21 cellular contexts compared by ENCODE assay signal in genomic region chr3:133827684-133828083, GRCh38.
"Had no signal": no experiment of that assay in that cellular context is flagged by ENCODE, and none has a peak within 500 bp of the region (broad histone marks: within the 10 kb centered on the region; RNA-seq: fewer than 3 reads in every experiment).

No MANE protein-coding gene starts in this region.

- H3K4me1 Mint-ChIP-seq: endodermal cell, immature natural killer cell, mesothelial cell of epicardium had no signal

- H3K9me3 ChIP-seq: colonic mucosa, gastroesophageal sphincter, heart left ventricle, left lung, lower lobe of right lung, mucosa of descending colon had no signal

- H3K4me3 Mint-ChIP-seq: dendritic cell treated with granulocyte-macrophage colony-stimulating factor and Interleukin-4, amounts not matched to agents 40 ng/mL and 50 ng/mL, for 4 days; effector memory CD8-positive, alpha-beta T cell; endodermal cell; immature natural killer cell; mesothelial cell of epicardium; naive B cell had no signal

- H3K27me3 Mint-ChIP-seq: effector memory CD8-positive, alpha-beta T cell; naive B cell had no signal

- ATAC-seq: effector memory CD8-positive, alpha-beta T cell; esophagus mucosa; foreskin keratinocyte; gastroesophageal sphincter; heart left ventricle; left cardiac atrium; left lung; left ventricle myocardium superior; lower lobe of right lung; mucosa of descending colon had no signal

- H3K27ac Mint-ChIP-seq: dendritic cell treated with granulocyte-macrophage colony-stimulating factor and Interleukin-4, amounts not matched to agents 40 ng/mL and 50 ng/mL, for 4 days; endodermal cell; immature natural killer cell; mesothelial cell of epicardium had no signal

- H3K9me3 Mint-ChIP-seq: dendritic cell treated with granulocyte-macrophage colony-stimulating factor and Interleukin-4, amounts not matched to agents 40 ng/mL and 50 ng/mL, for 4 days; effector memory CD8-positive, alpha-beta T cell; endodermal cell; immature natural killer cell; mesothelial cell of epicardium; naive B cell had no signal

- DNase-seq: colonic mucosa; cortex of kidney; effector CD8-positive, alpha-beta T cell; effector memory CD8-positive, alpha-beta T cell; endodermal cell; erythroblast; foreskin keratinocyte; heart left ventricle; hypothalamus; immature natural killer cell; left cardiac atrium; left lung; left ventricle myocardium superior; lower lobe of right lung; mesenchymal stem cell; mucosa of descending colon; naive B cell had no signal
